ENCODE assay signal across 1 cellular context in genomic region chr1:1197188-1197500, GRCh38.
TF ChIP-seq lines count a peak whose summit lies in the region.

No MANE protein-coding gene starts in this region.

TF ChIP-seq in SK-N-SH treated with all-trans-retinoic acid at 6 μM for 48 hours, 23 proteins besides CTCF, POLR2A, EP300 and RAD21 (continued from another document):
- TF ChIP-seq PATZ1 (CRISPR knock-in tag; IDR thresholded peaks at IDR 0.05; ENCODE audit: borderline replicate concordance), result no peak
